ENCODE assay signal across 15 cellular contexts in the genomic region with DNA sequence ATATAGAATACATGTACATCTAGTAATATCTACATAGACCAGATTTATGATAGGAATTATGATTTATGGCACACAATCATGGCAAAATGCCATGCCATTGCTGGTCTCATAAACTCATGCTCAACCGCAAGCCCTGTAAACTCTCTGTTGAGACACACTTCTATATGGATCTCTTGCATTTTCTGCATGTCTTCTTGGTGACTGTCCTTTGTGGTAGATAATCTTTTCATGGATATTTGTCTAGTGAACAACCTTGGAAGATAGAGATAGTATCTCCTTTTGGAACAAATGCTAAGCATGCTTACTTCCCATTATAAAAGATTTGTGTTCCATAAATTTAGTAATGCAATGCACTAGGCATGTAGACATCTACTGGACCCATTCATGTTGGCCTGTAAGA.
DNase-seq lines count a peak whose midpoint lies in the region; ATAC-seq and TF ChIP-seq lines count a peak whose summit lies in the region.
"Had no signal": no experiment of that assay in that cellular context is flagged by ENCODE, and none has a peak within 500 bp of the region (broad histone marks: within the 10 kb centered on the region; RNA-seq: fewer than 3 reads in every experiment).

No MANE protein-coding gene starts in this region.

- no peaks in the 10 kb centered on the region for H4K20me1 ChIP-seq in mammary epithelial cell (ENCODE audit: insufficient read depth, low read length)

- no peak overlapping the region for H3K27ac Mint-ChIP-seq in MCF 10A (ENCODE audit: low read depth, unreplicated experiment)
- no peak overlapping the region for H3K27ac Mint-ChIP-seq in activated CD8-positive, alpha-beta T cell treated with anti-CD3 and anti-CD28 coated beads, Interleukin-2, amount 10 ng/mL, durations not matched to agents 7 days and 5 days
- H3K27ac Mint-ChIP-seq: CD14-positive monocyte; CD8-positive, alpha-beta T cell had no signal

- POLR2A ChIA-PET in MCF 10A (lab: Yijun Ruan, JAX): interaction anchor here (0.6 kb wide), 1 partner anchor 1018 kb away, joined by 3 read pairs; no protein-coding TSS in a partner anchor
- POLR2A ChIA-PET in activated CD8-positive, alpha-beta T cell treated with anti-CD3 and anti-CD28 coated beads, Interleukin-2, amount 10 ng/mL, durations not matched to agents 7 days and 5 days (lab: Charles Lee): no interaction called here

- H3K27me3 ChIP-seq in mammary epithelial cell (ENCODE audit: insufficient read depth, low read length): no peaks in the 10 kb centered on the region

- WGBS in mammary epithelial cell (ENCODE audit: low coverage, missing lambda C conversion rate): 67% methylated on average over 1 of the region's 1 CpG

- no peaks in the 10 kb centered on the region for H3K36me3 ChIP-seq in mammary epithelial cell (ENCODE audit: insufficient read depth, low read length)
- H3K36me3 ChIP-seq in mucosa of descending colon (ENCODE audit: low read depth): no peaks in the 10 kb centered on the region

- H3K4me3 Mint-ChIP-seq in MCF 10A (ENCODE audit: unreplicated experiment): no peak overlapping the region
- H3K4me3 Mint-ChIP-seq in activated CD8-positive, alpha-beta T cell treated with anti-CD3 and anti-CD28 coated beads, Interleukin-2, amount 10 ng/mL, durations not matched to agents 7 days and 5 days: no peak overlapping the region
- H3K4me3 Mint-ChIP-seq: CD14-positive monocyte; CD8-positive, alpha-beta T cell had no signal

- intact Hi-C loops in MCF 10A (cut with micrococcal nuclease) (no loop called here), mammary epithelial cell (cut with micrococcal nuclease) (no loop called here), mucosa of descending colon (cut with DNase I, micrococcal nuclease) (no loop called here)

- DNase-seq in MCF 10A (ENCODE audit: unreplicated experiment): peak; percentile 34
- no peak for DNase-seq in mammary epithelial cell
- DNase-seq in T1000 (lab: John Stamatoyannopoulos, UW): peak; percentile 4
- peak in 2 of 3 donors; percentile 22 to 78 for DNase-seq in mucosa of descending colon
- no peak for DNase-seq in activated CD8-positive, alpha-beta T cell treated with anti-CD3 and anti-CD28 coated beads, Interleukin-2, amount 10 ng/mL, durations not matched to agents 7 days and 5 days
- DNase-seq in retina: no peak
- no peak for DNase-seq in SW 1271 (lab: John Stamatoyannopoulos, UW)
- DNase-seq: CD8-positive, alpha-beta T cell; COR-L47; DMS153; DND-41 had no signal

- no peak overlapping the region for H3K4me2 ChIP-seq in mammary epithelial cell (ENCODE audit: insufficient read depth, low read depth, low read length)

- no peaks in the 10 kb centered on the region for H3K4me1 ChIP-seq in mammary epithelial cell (ENCODE audit: insufficient read depth, low read length)
- peaks cover 13% of the 10 kb centered on the region for H3K4me1 ChIP-seq in mucosa of descending colon (ENCODE audit: low read depth)

- CTCF ChIA-PET in MCF 10A (lab: Yijun Ruan, JAX): no interaction called here
- CTCF ChIA-PET in mammary epithelial cell (lab: Charles Lee; ENCODE audit: low non-redundant PET): no interaction called here
- CTCF ChIA-PET in activated CD8-positive, alpha-beta T cell treated with anti-CD3 and anti-CD28 coated beads, Interleukin-2, amount 10 ng/mL, durations not matched to agents 7 days and 5 days (lab: Charles Lee): no interaction called here

- ATAC-seq in mucosa of descending colon (peak; percentile 85), GM18867 (IDR thresholded peaks at IDR 0.05; ENCODE audit: unreplicated experiment) (no peak)
- no peak for ATAC-seq in activated CD8-positive, alpha-beta T cell treated with anti-CD3 and anti-CD28 coated beads, Interleukin-2, amount 10 ng/mL, durations not matched to agents 7 days and 5 days
- ATAC-seq: CD8-positive, alpha-beta T cell; HCT116 had no signal

- no peaks in the 10 kb centered on the region for H3K36me3 Mint-ChIP-seq in MCF 10A (ENCODE audit: insufficient read depth, unreplicated experiment)
- H3K36me3 Mint-ChIP-seq in activated CD8-positive, alpha-beta T cell treated with anti-CD3 and anti-CD28 coated beads, Interleukin-2, amount 10 ng/mL, durations not matched to agents 7 days and 5 days (ENCODE audit: low read depth): no peaks in the 10 kb centered on the region
- H3K36me3 Mint-ChIP-seq: CD14-positive monocyte; CD8-positive, alpha-beta T cell had no signal

- TF ChIP-seq CTCF in MCF 10A (IDR thresholded peaks at IDR 0.05; ENCODE audit: unreplicated experiment): no peak
- no peak for TF ChIP-seq CTCF in mammary epithelial cell (conservative IDR thresholded peaks at IDR 0.05 in 1 of 2, IDR thresholded peaks at IDR 0.05 in 1 of 2; ENCODE audit: extremely low read depth in 1 of 2, insufficient read depth in 1 of 2, low read depth in 1 of 2, low read length in 2 of 2)
- no peak for TF ChIP-seq CTCF in mucosa of descending colon (IDR thresholded peaks at IDR 0.05)

- H3K4me1 Mint-ChIP-seq in MCF 10A (ENCODE audit: insufficient read depth, unreplicated experiment): no peaks in the 10 kb centered on the region
- H3K4me1 Mint-ChIP-seq in activated CD8-positive, alpha-beta T cell treated with anti-CD3 and anti-CD28 coated beads, Interleukin-2, amount 10 ng/mL, durations not matched to agents 7 days and 5 days (ENCODE audit: low read depth): no peaks in the 10 kb centered on the region
- H3K4me1 Mint-ChIP-seq: CD14-positive monocyte had no signal

- no peaks in the 10 kb centered on the region for H3K27me3 Mint-ChIP-seq in MCF 10A (ENCODE audit: insufficient read depth, unreplicated experiment)
- H3K27me3 Mint-ChIP-seq in activated CD8-positive, alpha-beta T cell treated with anti-CD3 and anti-CD28 coated beads, Interleukin-2, amount 10 ng/mL, durations not matched to agents 7 days and 5 days (ENCODE audit: low read depth): no peaks in the 10 kb centered on the region

- H3K4me3 ChIP-seq in mammary epithelial cell (replicated peaks in 1 of 3; ENCODE audit: insufficient read depth in 1 of 3, low read depth in 2 of 3, low read length in 3 of 3) (no peak overlapping the region), mucosa of descending colon (no peak overlapping the region)

- BruUV-seq in MCF 10A (replicated peaks; lab: Mats Ljungman, UMichigan) (no TSS peak), mammary epithelial cell (replicated peaks; lab: Mats Ljungman, UMichigan) (no TSS peak)

- peaks cover 7% of the 10 kb centered on the region for H3K9me3 Mint-ChIP-seq in MCF 10A (ENCODE audit: unreplicated experiment)
- H3K9me3 Mint-ChIP-seq in activated CD8-positive, alpha-beta T cell treated with anti-CD3 and anti-CD28 coated beads, Interleukin-2, amount 10 ng/mL, durations not matched to agents 7 days and 5 days (ENCODE audit: insufficient read depth): no peaks in the 10 kb centered on the region
- H3K9me3 Mint-ChIP-seq: CD8-positive, alpha-beta T cell had no signal

- in situ Hi-C loops in mammary epithelial cell (cut with MboI; ENCODE audit: low sequenced_read_pairs in 2 of 2): no loop called here

- dilution Hi-C loops in mammary epithelial cell (cut with HindIII; ENCODE audit: low sequenced_read_pairs): no loop called here

- H3K9ac ChIP-seq in mammary epithelial cell (ENCODE audit: insufficient read depth, low read length): no peak overlapping the region

- H2AFZ ChIP-seq in mammary epithelial cell (ENCODE audit: low read depth, low read length): no peak overlapping the region

- H3K27ac ChIP-seq in mammary epithelial cell (ENCODE audit: insufficient read depth, low read depth, low read length): no peak overlapping the region
- H3K27ac ChIP-seq: 22Rv1 had no signal

- H3K9me3 ChIP-seq in mammary epithelial cell (replicated peaks; ENCODE audit: insufficient read depth, low read length): no peaks in the 10 kb centered on the region
- peaks cover 2% of the 10 kb centered on the region for H3K9me3 ChIP-seq in mucosa of descending colon

- no peaks in the 10 kb centered on the region for H3K79me2 ChIP-seq in mammary epithelial cell (ENCODE audit: insufficient read depth, low read length)

Comparison
In these comparisons a context has a peak if more than half of its experiments do, and no peak if none do; other contexts are left out.
1. DNase-seq: peak in MCF 10A (single experiment), T1000 (single experiment) and mucosa of descending colon (2 of 3); none in mammary epithelial cell (single experiment), activated CD8-positive, alpha-beta T cell treated with anti-CD3 and anti-CD28 coated beads, Interleukin-2, amount 10 ng/mL, durations not matched to agents 7 days and 5 days (single experiment), retina (single experiment) and SW 1271 (0 of 2).